In the genomic region with DNA sequence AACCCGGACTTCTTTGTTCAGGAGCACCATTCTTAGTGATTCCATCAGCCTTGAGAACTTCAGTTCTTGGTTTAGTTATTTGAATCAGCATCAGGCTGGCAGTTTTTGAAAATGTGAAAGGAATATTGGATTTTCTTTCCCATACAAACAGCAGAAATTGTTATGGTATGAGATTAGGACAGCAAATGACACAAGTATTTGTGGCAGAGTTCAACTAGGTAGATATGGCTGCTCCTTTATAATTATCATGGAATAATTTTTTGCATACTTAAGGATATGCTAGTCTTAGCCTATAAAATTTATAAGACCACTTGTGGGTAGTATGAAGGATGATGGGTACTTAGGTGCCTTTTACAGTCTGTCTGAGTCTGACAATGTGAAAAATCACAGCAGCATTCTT, we compare ENCODE assay signal across 20 cellular contexts. TPM values are rescaled to one million over a fixed set of nuclear protein-coding genes. Genes with fewer than 3 reads are reported as not detected.
"Had no signal": no experiment of that assay in that cellular context is flagged by ENCODE, and none has a peak within 500 bp of the region (broad histone marks: within the 10 kb centered on the region; RNA-seq: fewer than 3 reads in every experiment).

No MANE protein-coding gene starts in this region.

- H3K36me3 Mint-ChIP-seq: brain had no signal

- H3K27me3 Mint-ChIP-seq: brain; dendritic cell treated with granulocyte-macrophage colony-stimulating factor and Interleukin-4, amounts not matched to agents 40 ng/mL and 50 ng/mL, for 4 days; naive B cell; progenitor cell of endocrine pancreas had no signal

- H3K27ac Mint-ChIP-seq: activated naive CD4-positive, alpha-beta T cell treated with anti-CD3 and anti-CD28 coated beads for 36 hours; brain; dendritic cell treated with granulocyte-macrophage colony-stimulating factor and Interleukin-4, amounts not matched to agents 40 ng/mL and 50 ng/mL, for 4 days; progenitor cell of endocrine pancreas had no signal

- H3K4me3 ChIP-seq: lower lobe of right lung, right atrium auricular region, SK-N-MC, upper lobe of left lung had no signal

- H3K27ac ChIP-seq: lower lobe of right lung, right atrium auricular region, SK-N-MC, upper lobe of left lung, VCaP had no signal

- DNase-seq: activated CD4-positive, CD25-positive, alpha-beta regulatory T cell treated with anti-CD3 and anti-CD28 coated beads, Interleukin-2, amount 50 U/mL, for 72 hours; activated naive CD4-positive, alpha-beta T cell treated with anti-CD3 and anti-CD28 coated beads for 36 hours; activated T-cell treated with anti-CD3 and anti-CD28 coated beads, Interleukin-2, amount 50 U/mL, for 48 hours; anterior cingulate cortex; effector CD4-positive, alpha-beta T cell; erythroblast; foreskin fibroblast; kidney; lower lobe of right lung; naive B cell; stimulated activated CD4-positive, alpha-beta T cell treated with anti-CD3 and anti-CD28 coated beads, Interleukin-12 subunit alpha, Interleukin-12 subunit beta, amount 100 ng/mL, for 4 hours; SW 1271; upper lobe of left lung had no signal

- H3K9me3 Mint-ChIP-seq: activated naive CD4-positive, alpha-beta T cell treated with anti-CD3 and anti-CD28 coated beads for 36 hours; brain; dendritic cell treated with granulocyte-macrophage colony-stimulating factor and Interleukin-4, amounts not matched to agents 40 ng/mL and 50 ng/mL, for 4 days had no signal

- H3K27me3 ChIP-seq: right atrium auricular region, upper lobe of left lung had no signal

- H3K4me1 Mint-ChIP-seq: brain had no signal

- H3K4me1 ChIP-seq: lower lobe of right lung, right atrium auricular region, upper lobe of left lung had no signal

- H3K9me3 ChIP-seq: lower lobe of right lung, right atrium auricular region, upper lobe of left lung had no signal

- H3K4me3 Mint-ChIP-seq: activated naive CD4-positive, alpha-beta T cell treated with anti-CD3 and anti-CD28 coated beads for 36 hours; brain; dendritic cell treated with granulocyte-macrophage colony-stimulating factor and Interleukin-4, amounts not matched to agents 40 ng/mL and 50 ng/mL, for 4 days; naive B cell had no signal

- ATAC-seq: left lobe of liver, lower lobe of right lung had no signal

RNA-seq across cellular contexts. Expression of gene ERAP2, which starts 25.5 kb away (rescaled TPM):
- total RNA-seq: progenitor cell of endocrine pancreas had no signal
